17 cellular contexts compared by ENCODE assay signal in genomic region chr3:18734309-18734708, GRCh38.
A peak's percentile ranks its signal among the peaks of the same experiment; 100 is the strongest.
DNase-seq lines count a peak whose midpoint lies in the region; ATAC-seq, FAIRE-seq and TF ChIP-seq lines count a peak whose summit lies in the region.
"Had no signal": no experiment of that assay in that cellular context is flagged by ENCODE, and none has a peak within 500 bp of the region (broad histone marks: within the 10 kb centered on the region; RNA-seq: fewer than 3 reads in every experiment).

No MANE protein-coding gene starts in this region.

- FAIRE-seq in HepG2 (lab: Jason Lieb, UNC) = no peak
- FAIRE-seq: G401.6, GM12892, H1 had no signal

- H3K79me2 ChIP-seq in HepG2 (ENCODE audit: insufficient read depth, low read length) = no peaks in the 10 kb centered on the region

- H3K27me3 ChIP-seq in HepG2 (ENCODE audit: control insufficient read depth in 1 of 2, insufficient read depth in 2 of 2, low read length in 2 of 2) (no peaks in the 10 kb centered on the region), right lobe of liver (no peaks in the 10 kb centered on the region)

- no peaks in the 10 kb centered on the region for H3K9me3 ChIP-seq in HepG2 (ENCODE audit: low read length)
- no peaks in the 10 kb centered on the region for H3K9me3 ChIP-seq in right lobe of liver
- H3K9me3 ChIP-seq in HEK293 (ENCODE audit: control insufficient read depth, insufficient read depth, low read depth, low read length) = no peaks in the 10 kb centered on the region
- H3K9me3 ChIP-seq: Caco-2 had no signal

- intact Hi-C loops in HepG2 (cut with micrococcal nuclease; ENCODE audit: unreplicated experiment) = no loop called here
- intact Hi-C loops in right lobe of liver (cut with DNase I) = no loop called here

- H3K4me1 ChIP-seq in HepG2 (ENCODE audit: insufficient read depth, low read length) (no peaks in the 10 kb centered on the region), right lobe of liver (no peaks in the 10 kb centered on the region), HEK293 (ENCODE audit: control insufficient read depth, insufficient read depth, low read length) (no peaks in the 10 kb centered on the region)
- H3K4me1 ChIP-seq: Caco-2 had no signal

- H3K4me2 ChIP-seq in HepG2 (ENCODE audit: low read depth, low read length) = no peak overlapping the region

- H4K20me1 ChIP-seq in HepG2 (ENCODE audit: insufficient read depth, low read length) = no peaks in the 10 kb centered on the region

- H3K27ac ChIP-seq in HepG2 (ENCODE audit: extremely low read length, insufficient read depth, low read length) (no peak overlapping the region), right lobe of liver (no peak overlapping the region), HEK293 (ENCODE audit: extremely low read depth, low read depth, low read length) (no peak overlapping the region)
- H3K27ac ChIP-seq: GM23248 had no signal

- TF ChIP-seq EP300 in HepG2 (IDR thresholded peaks at IDR 0.05; ENCODE audit: low read depth in 2 of 2, low read length in 2 of 2) = no peak
- no peak for TF ChIP-seq EP300 in HepG2 (CRISPR knock-in tag; IDR thresholded peaks at IDR 0.05; ENCODE audit: borderline replicate concordance)

- TF ChIP-seq POLR2A in HepG2 (IDR thresholded peaks at IDR 0.05; ENCODE audit: insufficient read depth in 1 of 2, low read depth in 2 of 2, low read length in 2 of 2) (no peak), right lobe of liver (IDR thresholded peaks at IDR 0.05) (no peak)

- H3K36me3 ChIP-seq in HepG2 (replicated peaks in 1 of 2; ENCODE audit: control insufficient read depth in 1 of 2, insufficient read depth in 2 of 2, low read length in 2 of 2) (no peaks in the 10 kb centered on the region), right lobe of liver (no peaks in the 10 kb centered on the region), HEK293 (ENCODE audit: control insufficient read depth in 2 of 2, insufficient read depth in 1 of 2, low read length in 2 of 2) (no peaks in the 10 kb centered on the region)

- CTCF ChIA-PET in HepG2 (lab: Yijun Ruan, JAX; ENCODE audit: low intra/inter-chr PET ratio, low total read pairs) (no interaction called here), HEK293 (lab: Yijun Ruan, JAX) (no interaction called here)

- H3K4me3 ChIP-seq in HepG2 (replicated peaks in 1 of 3; ENCODE audit: insufficient read depth in 1 of 3, low read depth in 2 of 3, low read length in 3 of 3) (no peak overlapping the region), right lobe of liver (no peak overlapping the region), HEK293 (ENCODE audit: low read depth, low read length) (no peak overlapping the region)
- H3K4me3 ChIP-seq: GM23248 had no signal

- BruUV-seq in HepG2 (replicated peaks; lab: Mats Ljungman, UMichigan) = no TSS peak

- no peak overlapping the region for H2AFZ ChIP-seq in HepG2 (ENCODE audit: low read length)
- H2AFZ ChIP-seq: GM23248 had no signal

- H3K9me3 Mint-ChIP-seq in immature natural killer cell = no peaks in the 10 kb centered on the region
- H3K9me3 Mint-ChIP-seq: CD8-positive, alpha-beta T cell had no signal

- no peak for DNase-seq in HepG2 (ENCODE audit: low spot score)
- DNase-seq in right lobe of liver = no peak
- no peak for DNase-seq in immature natural killer cell
- DNase-seq in dedifferentiated amniotic fluid mesenchymal stem cell (ENCODE audit: extremely low spot score) = no peak
- no peak for DNase-seq in NK-92 (lab: John Stamatoyannopoulos, UW; ENCODE audit: unreplicated experiment)
- DNase-seq: C1 segment of cervical spinal cord; Caco-2; CD8-positive, alpha-beta T cell; DMS153; DND-41; GM23248; H7; HCEC 1CT had no signal

- no peak for TF ChIP-seq RAD21 in HepG2 (CRISPR knock-in tag; IDR thresholded peaks at IDR 0.05)

- peaks cover 54 to 67% of the 10 kb centered on the region in 2 donors for H3K4me1 Mint-ChIP-seq in immature natural killer cell

- H3K9ac ChIP-seq in HepG2 (ENCODE audit: insufficient read depth, low read depth, low read length) = no peak overlapping the region
- H3K9ac ChIP-seq: GM23248 had no signal

- ATAC-seq in HepG2 (no peak), right lobe of liver (no peak)
- ATAC-seq: CD8-positive, alpha-beta T cell had no signal

- peaks cover 0 to 2% (median 0%) of the 10 kb centered on the region in 3 donors for H3K27me3 Mint-ChIP-seq in immature natural killer cell (ENCODE audit: low read depth in 3 of 3)

- peak overlapping the region in 5 of 6 donors; percentile 1 to 24 (median 9) for H3K27ac Mint-ChIP-seq in immature natural killer cell
- H3K27ac Mint-ChIP-seq: CD8-positive, alpha-beta T cell had no signal

- TF ChIP-seq CTCF in HepG2 (CRISPR knock-in tag; IDR thresholded peaks at IDR 0.05) = no peak
- no peak for TF ChIP-seq CTCF in right lobe of liver (IDR thresholded peaks at IDR 0.05)
- no peak for TF ChIP-seq CTCF in HEK293 (tag by site-specific recombination; IDR thresholded peaks at IDR 0.05)

- H3K36me3 Mint-ChIP-seq in immature natural killer cell = peaks cover 0 to 11% (median 11%) of the 10 kb centered on the region in 3 donors
- H3K36me3 Mint-ChIP-seq: CD8-positive, alpha-beta T cell had no signal

- WGBS in HepG2 (ENCODE audit: low lambda C conversion rate) = 1% methylated on average over 2 of the region's 2 CpGs
- WGBS in right lobe of liver (ENCODE audit: insufficient coverage, low coverage, low lambda C conversion rate, missing lambda C conversion rate) = 25% methylated on average over 2 of the region's 2 CpGs

- no peak overlapping the region for H3K4me3 Mint-ChIP-seq in immature natural killer cell
- H3K4me3 Mint-ChIP-seq: CD8-positive, alpha-beta T cell had no signal

- in situ Hi-C loops in HepG2 (cut with HindIII; ENCODE audit: extremely low pct_ligation_motif_present, low pct_unique_long_range_greater_than_20kb) = no loop called here

- POLR2A ChIA-PET in HepG2 (lab: Yijun Ruan, JAX) (no interaction called here), HEK293 (lab: Yijun Ruan, JAX) (no interaction called here)

TF ChIP-seq in HepG2, 621 proteins besides CTCF, POLR2A, EP300 and RAD21:
- peak; percentile 74 for TF ChIP-seq ATF7 (IDR thresholded peaks at IDR 0.05)
- TF ChIP-seq ATF7 (CRISPR knock-in tag; IDR thresholded peaks at IDR 0.05) = no peak
- no peak for TF ChIP-seq DR1 (CRISPR knock-in tag; IDR thresholded peaks at IDR 0.05)
- TF ChIP-seq CREB1 (IDR thresholded peaks at IDR 0.05) = peak; percentile 76
- TF ChIP-seq CREB1 (CRISPR knock-in tag; IDR thresholded peaks at IDR 0.05) = no peak

TF ChIP-seq in HEK293, 187 proteins besides CTCF, POLR2A, EP300 and RAD21:
- no peak for TF ChIP-seq ZBTB44 (tag by site-specific recombination; IDR thresholded peaks at IDR 0.05)
- no peak for TF ChIP-seq ZNF843 (tag by site-specific recombination; IDR thresholded peaks at IDR 0.05)
- TF ChIP-seq ATF2 (tag by site-specific recombination; IDR thresholded peaks at IDR 0.05; ENCODE audit: low read depth) = 0 out of 2 replicates have a peak, but pooled peaks have one; percentile 5
- no peak for TF ChIP-seq ZNF26 (tag by site-specific recombination; IDR thresholded peaks at IDR 0.05)
- TF ChIP-seq SCRT1 (tag by site-specific recombination; IDR thresholded peaks at IDR 0.05; ENCODE audit: borderline replicate concordance) = no peak
- TF ChIP-seq ZNF544 (tag by site-specific recombination; IDR thresholded peaks at IDR 0.05) = no peak

Comparison
In these comparisons a context has a peak if more than half of its experiments do, and no peak if none do; other contexts are left out.
1. Of the 63 proteins assayed by ChIP-seq in both HepG2 and HEK293: peak only in HepG2: none; only in HEK293: ATF2; in both: none; in neither: 62.